In genomic region chr6:167093406-167093921, GRCh38 we compare ENCODE assay signal across 13 cellular contexts. TPM values are rescaled to one million over a fixed set of nuclear protein-coding genes. Genes with fewer than 3 reads are reported as not detected.
A peak's percentile ranks its signal among the peaks of the same experiment; 100 is the strongest.
DNase-seq lines count a peak whose midpoint lies in the region; ATAC-seq, FAIRE-seq and TF ChIP-seq lines count a peak whose summit lies in the region.
"Had no signal": no experiment of that assay in that cellular context is flagged by ENCODE, and none has a peak within 500 bp of the region (broad histone marks: within the 10 kb centered on the region; RNA-seq: fewer than 3 reads in every experiment).

No MANE protein-coding gene starts in this region.

- peak overlapping the region; percentile 34 to 68 (median 58); a peak in 19 of 22 replicates for H3K9ac ChIP-seq in BLaER1 treated with 17β-estradiol and CSF1 and Interleukin-3, amounts not matched to agents 10 nM and 100 nM

- peak overlapping the region; percentile 100 for H3K27ac Mint-ChIP-seq in T-helper 17 cell
- peak overlapping the region; percentile 98 for H3K27ac Mint-ChIP-seq in memory B cell
- no peak overlapping the region for H3K27ac Mint-ChIP-seq in nephron progenitor cell

- H3K4me1 ChIP-seq in BLaER1 treated with 17β-estradiol and CSF1 and Interleukin-3, amounts not matched to agents 10 nM and 100 nM: peaks cover 71 to 100% (median 96%) of the 10 kb centered on the region in 10 experiments

- H3K9me3 ChIP-seq in BLaER1 treated with 17β-estradiol and CSF1 and Interleukin-3, amounts not matched to agents 10 nM and 100 nM (replicated peaks in 1 of 11): peaks cover 0 to 4% (median 0%) of the 10 kb centered on the region in 11 experiments; a peak in 2 of 22 replicates
- H3K9me3 ChIP-seq in T-helper 17 cell (ENCODE audit: control insufficient read depth, low read length, poor library complexity, severe bottlenecking): no peaks in the 10 kb centered on the region

- peak overlapping the region in 7 of 10 experiments; percentile 20 to 57 (median 33); a peak in 14 of 20 replicates for H3K4me3 ChIP-seq in BLaER1 treated with 17β-estradiol and CSF1 and Interleukin-3, amounts not matched to agents 10 nM and 100 nM

- peaks cover 0 to 19% (median 0%) of the 10 kb centered on the region in 11 experiments; a peak in 3 of 22 replicates for H3K27me3 ChIP-seq in BLaER1 treated with 17β-estradiol and CSF1 and Interleukin-3, amounts not matched to agents 10 nM and 100 nM
- H3K27me3 ChIP-seq: brain microvascular endothelial cell had no signal

- no peaks in the 10 kb centered on the region for H3K36me3 ChIP-seq in BLaER1 treated with 17β-estradiol and CSF1 and Interleukin-3, amounts not matched to agents 10 nM and 100 nM
- H3K36me3 ChIP-seq: brain microvascular endothelial cell had no signal

- H3K4me3 Mint-ChIP-seq in T-helper 17 cell: peak overlapping the region; percentile 90
- peak overlapping the region; percentile 95 for H3K4me3 Mint-ChIP-seq in memory B cell
- no peak overlapping the region for H3K4me3 Mint-ChIP-seq in nephron progenitor cell
- H3K4me3 Mint-ChIP-seq: H9 had no signal

- H4K20me1 ChIP-seq in BLaER1 treated with 17β-estradiol and CSF1 and Interleukin-3, amounts not matched to agents 10 nM and 100 nM: no peaks in the 10 kb centered on the region

- DNase-seq in GM18507 (ENCODE audit: extremely low spot score, insufficient read length, low read depth): no peak
- no peak for DNase-seq in T-helper 17 cell
- DNase-seq in memory B cell (ENCODE audit: low spot score in 2 of 2): peak; percentile 46 to 51
- DNase-seq in nephron progenitor cell: no peak
- no peak for DNase-seq in GM19240 (ENCODE audit: insufficient read length, low spot score)
- DNase-seq: brain microvascular endothelial cell, erythroblast, GF-D8, H9 had no signal

- no peaks in the 10 kb centered on the region for H3K36me3 Mint-ChIP-seq in T-helper 17 cell (ENCODE audit: low read depth)
- H3K36me3 Mint-ChIP-seq in memory B cell: no peaks in the 10 kb centered on the region
- H3K36me3 Mint-ChIP-seq in nephron progenitor cell (ENCODE audit: low read depth): no peaks in the 10 kb centered on the region

- peak overlapping the region; percentile 35 to 85 (median 79); a peak in 21 of 22 replicates for H3K27ac ChIP-seq in BLaER1 treated with 17β-estradiol and CSF1 and Interleukin-3, amounts not matched to agents 10 nM and 100 nM
- H3K27ac ChIP-seq: brain microvascular endothelial cell had no signal

- H3K9me3 Mint-ChIP-seq in memory B cell: no peaks in the 10 kb centered on the region
- peaks cover 27% of the 10 kb centered on the region for H3K9me3 Mint-ChIP-seq in nephron progenitor cell

- H3K4me1 Mint-ChIP-seq in T-helper 17 cell: peaks cover 57% of the 10 kb centered on the region
- H3K4me1 Mint-ChIP-seq in memory B cell: peaks cover 59% of the 10 kb centered on the region
- peaks cover 48% of the 10 kb centered on the region for H3K4me1 Mint-ChIP-seq in nephron progenitor cell

- no peak for TF ChIP-seq CTCF in nephron progenitor cell (IDR thresholded peaks at IDR 0.05)

- peak overlapping the region; percentile 87 to 99 (median 92) for H3K4me2 ChIP-seq in BLaER1 treated with 17β-estradiol and CSF1 and Interleukin-3, amounts not matched to agents 10 nM and 100 nM

- peak; percentile 69 for FAIRE-seq in GM18507 (lab: Jason Lieb, UNC)

- H3K27me3 Mint-ChIP-seq in T-helper 17 cell (no peaks in the 10 kb centered on the region), memory B cell (no peaks in the 10 kb centered on the region), nephron progenitor cell (ENCODE audit: low read depth, poor library complexity) (peaks cover 3% of the 10 kb centered on the region)

- ATAC-seq in T-helper 17 cell (no peak), memory B cell (ENCODE audit: low read depth) (peak; percentile 15), GM19328 (IDR thresholded peaks at IDR 0.05; ENCODE audit: unreplicated experiment) (no peak), HG03521 (IDR thresholded peaks at IDR 0.05; ENCODE audit: unreplicated experiment) (no peak)

RNA-seq across cellular contexts. Expression of gene CCR6, which starts 29.4 kb away (rescaled TPM):
- 10 to 100 TPM; 57.4 to 60.5 TPM for total RNA-seq in T-helper 17 cell
- total RNA-seq: H9, myocyte had no signal

Comparison
In these comparisons a context has a peak if more than half of its experiments do, and no peak if none do; other contexts are left out.
1. DNase-seq: peak in memory B cell (2 of 2); none in GM18507 (single experiment), T-helper 17 cell (0 of 3), nephron progenitor cell (single experiment) and GM19240 (single experiment).